8 cellular contexts compared by ENCODE assay signal in genomic region chr20:362271-363254, GRCh38. TPM values are rescaled to one million over a fixed set of nuclear protein-coding genes. Genes with fewer than 3 reads are reported as not detected.
DNase-seq lines count a peak whose midpoint lies in the region; ATAC-seq and TF ChIP-seq lines count a peak whose summit lies in the region.

No MANE protein-coding gene starts in this region.

- no peak overlapping the region for H3K4me3 Mint-ChIP-seq in GM23338
- no peak overlapping the region for H3K4me3 Mint-ChIP-seq in activated T-helper 17 cell treated with anti-CD3 and anti-CD28 coated beads, Interleukin-2, amount 50 U/mL, for 72 hours

- H4K20me1 ChIP-seq in BLaER1, result no peaks in the 10 kb centered on the region
- H4K20me1 ChIP-seq in GM23338 (replicated peaks; ENCODE audit: insufficient read depth), result no peaks in the 10 kb centered on the region
- no peaks in the 10 kb centered on the region for H4K20me1 ChIP-seq in smooth muscle cell (ENCODE audit: low read depth)

- intact Hi-C loops in head of caudate nucleus (cut with DNase I) (no loop called here), sciatic nerve (cut with DNase I) (no loop called here)

- H2AFZ ChIP-seq in GM23338 (no peak overlapping the region), smooth muscle cell (ENCODE audit: low read depth) (no peak overlapping the region)

- H3K9me2 ChIP-seq in GM23338 (ENCODE audit: insufficient read depth), result no peaks in the 10 kb centered on the region

- H3K9me3 ChIP-seq in BLaER1, result no peaks in the 10 kb centered on the region
- no peaks in the 10 kb centered on the region for H3K9me3 ChIP-seq in smooth muscle cell (replicated peaks; ENCODE audit: low read depth)

- WGBS in smooth muscle cell (ENCODE audit: low lambda C conversion rate), result 81% methylated on average over 13 of the region's 13 CpGs

- peaks cover 16% of the 10 kb centered on the region for H3K4me1 Mint-ChIP-seq in GM23338
- peaks cover 30% of the 10 kb centered on the region for H3K4me1 Mint-ChIP-seq in activated T-helper 17 cell treated with anti-CD3 and anti-CD28 coated beads, Interleukin-2, amount 50 U/mL, for 72 hours

- H3K79me2 ChIP-seq in GM23338 (replicated peaks; ENCODE audit: insufficient read depth), result no peaks in the 10 kb centered on the region
- H3K79me2 ChIP-seq in smooth muscle cell (ENCODE audit: low read depth), result no peaks in the 10 kb centered on the region

- peak overlapping the region; percentile 77 for H3K4me2 ChIP-seq in BLaER1
- no peak overlapping the region for H3K4me2 ChIP-seq in GM23338
- no peak overlapping the region for H3K4me2 ChIP-seq in smooth muscle cell

- no peak overlapping the region for H3K4me3 ChIP-seq in BLaER1
- H3K4me3 ChIP-seq in GM23338, result no peak overlapping the region
- H3K4me3 ChIP-seq in smooth muscle cell, result no peak overlapping the region

- no peaks in the 10 kb centered on the region for H3K36me3 Mint-ChIP-seq in GM23338 (ENCODE audit: low read depth)
- no peaks in the 10 kb centered on the region for H3K36me3 Mint-ChIP-seq in activated T-helper 17 cell treated with anti-CD3 and anti-CD28 coated beads, Interleukin-2, amount 50 U/mL, for 72 hours (ENCODE audit: low read depth)

- H3K27ac Mint-ChIP-seq in GM23338, result peak overlapping the region; percentile 47; the same call in 1 of the 2 replicates
- H3K27ac Mint-ChIP-seq in activated T-helper 17 cell treated with anti-CD3 and anti-CD28 coated beads, Interleukin-2, amount 50 U/mL, for 72 hours, result peak overlapping the region; percentile 36

- H3K27ac ChIP-seq in BLaER1 (peak overlapping the region; percentile 66), GM23338 (ENCODE audit: low read depth) (no peak overlapping the region), smooth muscle cell (ENCODE audit: low read depth) (no peak overlapping the region)

- no peaks in the 10 kb centered on the region; the same call in 2 of the 3 replicates for H3K9me3 Mint-ChIP-seq in GM23338
- H3K9me3 Mint-ChIP-seq in activated T-helper 17 cell treated with anti-CD3 and anti-CD28 coated beads, Interleukin-2, amount 50 U/mL, for 72 hours, result no peaks in the 10 kb centered on the region

- H3F3A ChIP-seq in GM23338 (replicated peaks; ENCODE audit: low read depth), result 0 out of 2 replicates have a peak, but pooled peaks cover 13% of the 10 kb centered on the region
- H3F3A ChIP-seq in smooth muscle cell (ENCODE audit: low read depth), result peaks cover 4% of the 10 kb centered on the region

- H3K9ac ChIP-seq in BLaER1 (no peak overlapping the region; the same call in 1 of the 2 replicates), smooth muscle cell (ENCODE audit: low read depth) (no peak overlapping the region)

- peaks cover 56% of the 10 kb centered on the region for H3K4me1 ChIP-seq in BLaER1
- H3K4me1 ChIP-seq in GM23338 (ENCODE audit: insufficient read depth), result peaks cover 13% of the 10 kb centered on the region
- H3K4me1 ChIP-seq in smooth muscle cell (ENCODE audit: low read depth), result peaks cover 4% of the 10 kb centered on the region

- peak; percentile 43 to 69 for TF ChIP-seq CTCF in GM23338 (conservative IDR thresholded peaks at IDR 0.05; ENCODE audit: low read depth in 2 of 2)
- TF ChIP-seq CTCF in smooth muscle cell (IDR thresholded peaks at IDR 0.05; ENCODE audit: borderline replicate concordance, insufficient read depth, poor library complexity, severe bottlenecking), result no peak

- H3K27me3 ChIP-seq in BLaER1, result no peaks in the 10 kb centered on the region
- no peaks in the 10 kb centered on the region for H3K27me3 ChIP-seq in GM23338 (ENCODE audit: insufficient read depth)
- no peaks in the 10 kb centered on the region for H3K27me3 ChIP-seq in smooth muscle cell (ENCODE audit: low read depth)

- DNase-seq in GM23338 (ENCODE audit: low spot score) (peak; percentile 68), NCI-H526 treated with DMSO at 0.1 percent for 48 hours (lab: John Stamatoyannopoulos, UW) (peak; percentile 67), head of caudate nucleus (peak; percentile 34 to 87 (median 66)), sciatic nerve (ENCODE audit: low spot score) (peak; percentile 86), smooth muscle cell (lab: John Stamatoyannopoulos, UW; ENCODE audit: unreplicated experiment) (no peak)

- H3K27me3 Mint-ChIP-seq in GM23338 (ENCODE audit: insufficient read depth, low read depth, poor library complexity), result peaks cover 22% of the 10 kb centered on the region
- H3K27me3 Mint-ChIP-seq in activated T-helper 17 cell treated with anti-CD3 and anti-CD28 coated beads, Interleukin-2, amount 50 U/mL, for 72 hours, result no peaks in the 10 kb centered on the region

- ATAC-seq in GM23338 (peak; percentile 67), sciatic nerve (peak; percentile 73), GM18858 (IDR thresholded peaks at IDR 0.05; ENCODE audit: unreplicated experiment) (no peak)
- ATAC-seq in activated T-helper 17 cell treated with anti-CD3 and anti-CD28 coated beads, Interleukin-2, amount 50 U/mL, for 72 hours (replicated peaks), result peak; percentile 71

- H3K36me3 ChIP-seq in BLaER1 (no peaks in the 10 kb centered on the region), GM23338 (ENCODE audit: insufficient read depth) (no peaks in the 10 kb centered on the region), smooth muscle cell (ENCODE audit: low read depth) (no peaks in the 10 kb centered on the region)

RNA-seq across cellular contexts. Expression of gene NRSN2, which starts 15.7 kb away (rescaled TPM):
- total RNA-seq in GM23338 (2014; rRNA removed; shearing (Covaris generic)), result 14.4 and 19.8 TPM in 2 replicates
- polyA plus RNA-seq in GM23338 (2016; fragmentation: Nextera tagmentation; extraction: Ambion mirVana), result 17.9 and 23.2 TPM in 2 replicates
- 1 to 10 TPM; 4.3 to 5.2 TPM for total RNA-seq in activated T-helper 17 cell treated with anti-CD3 and anti-CD28 coated beads, Interleukin-2, amount 50 U/mL, for 72 hours
- 39.6 TPM for total RNA-seq in sciatic nerve
- total RNA-seq in smooth muscle cell, result 31.5 and 50.1 TPM in 2 replicates
- polyA plus RNA-seq in smooth muscle cell, result 99.1 and 107 TPM in 2 replicates

RNA-seq across cellular contexts. Expression of gene TRIB3, which starts 18.0 kb away (rescaled TPM):
- 13.7 and 21.0 TPM in 2 replicates for total RNA-seq in GM23338 (2014; rRNA removed; shearing (Covaris generic))
- polyA plus RNA-seq in GM23338 (2016; fragmentation: Nextera tagmentation; extraction: Ambion mirVana), result 5.8 and 6.9 TPM in 2 replicates
- total RNA-seq in activated T-helper 17 cell treated with anti-CD3 and anti-CD28 coated beads, Interleukin-2, amount 50 U/mL, for 72 hours, result 10 to 100 TPM; 13.4 to 20.0 TPM
- total RNA-seq in sciatic nerve, result 6.2 TPM
- 18.6 and 21.2 TPM in 2 replicates for total RNA-seq in smooth muscle cell
- polyA plus RNA-seq in smooth muscle cell, result 25.7 TPM in 2 replicates

RNA-seq across cellular contexts. Expression of gene SOX12, which starts 37.2 kb away (rescaled TPM):
- 29.0 and 32.0 TPM in 2 replicates for total RNA-seq in GM23338 (2014; rRNA removed; shearing (Covaris generic))
- polyA plus RNA-seq in GM23338 (2016; fragmentation: Nextera tagmentation; extraction: Ambion mirVana) (14.1 and 16.1 TPM in 2 replicates), smooth muscle cell (16.6 and 17.7 TPM in 2 replicates)
- total RNA-seq in activated T-helper 17 cell treated with anti-CD3 and anti-CD28 coated beads, Interleukin-2, amount 50 U/mL, for 72 hours, result 1 to 10 TPM; 4.0 to 6.5 TPM
- total RNA-seq in sciatic nerve (17.0 TPM), smooth muscle cell (3.3 and 7.1 TPM in 2 replicates)

RNA-seq across cellular contexts. Expression of gene RBCK1, which starts 45.5 kb away (rescaled TPM):
- total RNA-seq in GM23338 (2014; rRNA removed; shearing (Covaris generic)), result 56.8 and 65.3 TPM in 2 replicates
- polyA plus RNA-seq in GM23338 (2016; fragmentation: Nextera tagmentation; extraction: Ambion mirVana), result 46.5 and 52.6 TPM in 2 replicates
- 10 to 100 TPM; 81.9 to 84.0 TPM for total RNA-seq in activated T-helper 17 cell treated with anti-CD3 and anti-CD28 coated beads, Interleukin-2, amount 50 U/mL, for 72 hours
- 72.7 TPM for total RNA-seq in sciatic nerve
- 43.0 and 49.2 TPM in 2 replicates for total RNA-seq in smooth muscle cell
- 53.9 and 62.4 TPM in 2 replicates for polyA plus RNA-seq in smooth muscle cell
